Comparison of ENCODE assay signal across 8 cellular contexts in genomic region chr9:131754846-131755245, GRCh38.
"Had no signal": no experiment of that assay in that cellular context is flagged by ENCODE, and none has a peak within 500 bp of the region (broad histone marks: within the 10 kb centered on the region; RNA-seq: fewer than 3 reads in every experiment).

No MANE protein-coding gene starts in this region.

- H3K27me3 ChIP-seq: ovary, testis had no signal

- FAIRE-seq: endometrium had no signal

- H3K9me3 ChIP-seq: ovary, sigmoid colon, stomach, testis had no signal

- H3K36me3 ChIP-seq: ovary, sigmoid colon, stomach, WERI-Rb-1 had no signal

- H3K27ac ChIP-seq: ovary, sigmoid colon, stomach, testis, WERI-Rb-1 had no signal

- H3K4me3 ChIP-seq: lung, ovary, sigmoid colon, stomach, testis had no signal

- DNase-seq: T1000 had no signal
